8 cellular contexts compared by ENCODE assay signal in genomic region chr21:17387030-17387617, GRCh38.
A peak's percentile ranks its signal among the peaks of the same experiment; 100 is the strongest.
DNase-seq lines count a peak whose midpoint lies in the region; TF ChIP-seq lines count a peak whose summit lies in the region.

No MANE protein-coding gene starts in this region.

- no peaks in the 10 kb centered on the region for H3K9me3 ChIP-seq in GM23248 (ENCODE audit: low read depth)
- no peaks in the 10 kb centered on the region for H3K9me3 ChIP-seq in SJCRH30 (replicated peaks)
- H3K9me3 ChIP-seq in iPS-20b (ENCODE audit: insufficient read depth, low read depth, low read length) = peaks cover 3% of the 10 kb centered on the region

- H3F3A ChIP-seq in GM23248 (ENCODE audit: insufficient read depth) = no peaks in the 10 kb centered on the region

- TF ChIP-seq POLR2A in NB4 (IDR thresholded peaks at IDR 0.05; ENCODE audit: extremely low read depth, insufficient read length) = no peak

- no peak overlapping the region for H2AFZ ChIP-seq in GM23248

- no peak overlapping the region for H3K4me2 ChIP-seq in GM23248 (ENCODE audit: unreplicated experiment)

- no peaks in the 10 kb centered on the region for H3K79me2 ChIP-seq in GM23248 (ENCODE audit: insufficient read depth)

- no peak overlapping the region for H3K9ac ChIP-seq in GM23248
- peak overlapping the region; percentile 53; the same call in 1 of the 2 replicates for H3K9ac ChIP-seq in iPS-20b (ENCODE audit: low read depth, low read length)

- H3K36me3 ChIP-seq in GM23248 (ENCODE audit: low read depth) = no peaks in the 10 kb centered on the region
- no peaks in the 10 kb centered on the region for H3K36me3 ChIP-seq in SJCRH30
- no peaks in the 10 kb centered on the region for H3K36me3 ChIP-seq in iPS-20b (ENCODE audit: insufficient read depth, low read depth, low read length)

- H3K4me1 ChIP-seq in GM23248 (ENCODE audit: insufficient read depth) (no peaks in the 10 kb centered on the region), SJCRH30 (no peaks in the 10 kb centered on the region; the same call in 1 of the 2 replicates), iPS-20b (ENCODE audit: insufficient read depth, low read length) (peaks cover 8% of the 10 kb centered on the region; the same call in 1 of the 2 replicates)

- DNase-seq in DMS79 treated with DMSO at 0.1 percent for 48 hours (lab: John Stamatoyannopoulos, UW) (peak; percentile 88), GM23248 (peak; percentile 68), NB4 (ENCODE audit: low read depth) (peak; percentile 56), SJCRH30 (peak; percentile 24 to 84), astrocyte of the hippocampus (ENCODE audit: low read depth, low spot score) (peak; percentile 75), islet precursor cell (no peak)
- DNase-seq in stimulated activated CD4-positive, alpha-beta T cell treated with anti-CD3 and anti-CD28 coated beads, Interleukin-1b, Interleukin-23, amount 100 ng/mL, for 24 hours (ENCODE audit: low read depth in 4 of 4, low spot score in 1 of 4) = peak; percentile 22 to 45 (median 24)

- WGBS in GM23248 (ENCODE audit: low coverage in 1 of 2, low lambda C conversion rate in 2 of 2, missing lambda C conversion rate in 2 of 2), 2 experiments = 13 to 15% methylated on average over 7 of the region's 7 CpGs

- H3K27me3 ChIP-seq in GM23248 (replicated peaks; ENCODE audit: insufficient read depth) (no peaks in the 10 kb centered on the region), SJCRH30 (no peaks in the 10 kb centered on the region), iPS-20b (ENCODE audit: insufficient read depth, low read length) (no peaks in the 10 kb centered on the region)

- H3K4me3 ChIP-seq in GM23248 = no peak overlapping the region
- no peak overlapping the region for H3K4me3 ChIP-seq in NB4 (ENCODE audit: low read depth, low read length)
- no peak overlapping the region for H3K4me3 ChIP-seq in SJCRH30
- no peak overlapping the region for H3K4me3 ChIP-seq in iPS-20b (ENCODE audit: low read length)

- no peak overlapping the region for H3K27ac ChIP-seq in GM23248
- H3K27ac ChIP-seq in SJCRH30 = no peak overlapping the region
- H3K27ac ChIP-seq in iPS-20b (ENCODE audit: low read length) = no peak overlapping the region

- H3K9me2 ChIP-seq in GM23248 (ENCODE audit: insufficient read depth) = no peaks in the 10 kb centered on the region

- in situ Hi-C loops in GM23248 (cut with MboI) = no loop called here

- peak; percentile 35 for TF ChIP-seq CTCF in NB4 (IDR thresholded peaks at IDR 0.05; ENCODE audit: low read depth, low read length)

- H4K20me1 ChIP-seq in GM23248 (ENCODE audit: insufficient read depth) = no peaks in the 10 kb centered on the region
